15 cellular contexts compared by ENCODE assay signal in genomic region chr5:8600843-8601242, GRCh38.
A peak's percentile ranks its signal among the peaks of the same experiment; 100 is the strongest.
DNase-seq lines count a peak whose midpoint lies in the region; ATAC-seq and TF ChIP-seq lines count a peak whose summit lies in the region.
"Had no signal": no experiment of that assay in that cellular context is flagged by ENCODE, and none has a peak within 500 bp of the region (broad histone marks: within the 10 kb centered on the region; RNA-seq: fewer than 3 reads in every experiment).

No MANE protein-coding gene starts in this region.

- H3K27me3 ChIP-seq in PC-3 (ENCODE audit: low read length) (no peaks in the 10 kb centered on the region), H7 (ENCODE audit: control insufficient read depth, insufficient read depth, low read length) (no peaks in the 10 kb centered on the region)

- H3K36me3 ChIP-seq in PC-3 (ENCODE audit: low read depth, low read length) (no peaks in the 10 kb centered on the region), H7 (replicated peaks; ENCODE audit: control insufficient read depth, insufficient read depth, low read length) (no peaks in the 10 kb centered on the region)

- no peaks in the 10 kb centered on the region for H3K9me3 ChIP-seq in PC-3 (ENCODE audit: low read length)

- H3K27ac ChIP-seq in PC-3 (ENCODE audit: low read length), result peak overlapping the region; percentile 45; the same call in 1 of the 2 replicates
- H3K27ac ChIP-seq: GM23248 had no signal

- intact Hi-C loops in PC-3 (cut with micrococcal nuclease), result no loop called here

- DNase-seq in HS-5 (ENCODE audit: low read depth) (peak; percentile 5), PC-3 (peak; percentile 55), astrocyte of the hippocampus (ENCODE audit: low read depth, low spot score) (peak; percentile 4), H7 (no peak), RKO (ENCODE audit: low spot score) (no peak)
- DNase-seq: C1 segment of cervical spinal cord; Calu3; CD4-positive, alpha-beta memory T cell; COR-L47; DMS53; DMS79 treated with DMSO at 0.1 percent for 48 hours; GM23248; H9 had no signal

- H3K9me2 ChIP-seq in PC-3 (replicated peaks; ENCODE audit: low read length), result no peaks in the 10 kb centered on the region; the same call in 1 of the 2 replicates

- H3K4me3 ChIP-seq in PC-3 (ENCODE audit: low read length) (no peak overlapping the region), H7 (ENCODE audit: insufficient read depth, low read depth, low read length) (no peak overlapping the region)
- H3K4me3 ChIP-seq: GM23248 had no signal

- POLR2A ChIA-PET in PC-3 (lab: Charles Lee; ENCODE audit: unreplicated experiment), result no interaction called here

- CTCF ChIA-PET in PC-3 (lab: Charles Lee), result no interaction called here

- H3K4me2 ChIP-seq in PC-3 (ENCODE audit: low read length), result peak overlapping the region; percentile 48; the same call in 1 of the 2 replicates

- H3K79me2 ChIP-seq in PC-3 (ENCODE audit: low read length), result no peaks in the 10 kb centered on the region

- H3F3A ChIP-seq in PC-3 (ENCODE audit: low read length, unreplicated experiment), result no peaks in the 10 kb centered on the region

- BruUV-seq in PC-3 (replicated peaks; lab: Mats Ljungman, UMichigan), result no TSS peak

- H4K20me1 ChIP-seq in PC-3 (ENCODE audit: low read length), result no peaks in the 10 kb centered on the region

- H3K4me1 ChIP-seq in PC-3 (ENCODE audit: insufficient read depth, low read length), result peaks cover 38% of the 10 kb centered on the region

- ATAC-seq in PC-3 (no peak), HG02852 (IDR thresholded peaks at IDR 0.05; ENCODE audit: unreplicated experiment) (no peak)
- ATAC-seq: HCT116 had no signal

- H2AFZ ChIP-seq in PC-3 (ENCODE audit: low read length), result no peak overlapping the region
- H2AFZ ChIP-seq: GM23248 had no signal

- no peak for TF ChIP-seq CTCF in PC-3 (conservative IDR thresholded peaks at IDR 0.05; ENCODE audit: low read depth, low read length)

- H3K9ac ChIP-seq in PC-3 (ENCODE audit: low read length), result no peak overlapping the region
- H3K9ac ChIP-seq: GM23248 had no signal

Comparison
In these comparisons a context has a peak if more than half of its experiments do, and no peak if none do; other contexts are left out.
1. DNase-seq: peak in HS-5 (single experiment), PC-3 (single experiment) and astrocyte of the hippocampus (single experiment); none in H7 (single experiment) and RKO (single experiment).